ENCODE assay signal across 1 cellular context in genomic region chr1:202163281-202164270, GRCh38.
TF ChIP-seq lines count a peak whose summit lies in the region.

No MANE protein-coding gene starts in this region.

TF ChIP-seq in H1, 55 proteins besides CTCF, POLR2A, EP300 and RAD21:
- TF ChIP-seq TCF12 (IDR thresholded peaks at IDR 0.05; ENCODE audit: low read depth, low read length) (no peak), MAFK (IDR thresholded peaks at IDR 0.05; ENCODE audit: low read depth, low read length) (no peak), CTBP2 (IDR thresholded peaks at IDR 0.05; ENCODE audit: borderline replicate concordance, insufficient read depth, insufficient read length, low read length) (no peak), MAX (IDR thresholded peaks at IDR 0.05) (no peak), E2F6 (IDR thresholded peaks at IDR 0.05) (no peak), CREB1 (IDR thresholded peaks at IDR 0.05) (no peak), HDAC2 (IDR thresholded peaks at IDR 0.05; ENCODE audit: borderline replicate concordance in 1 of 2, low read depth in 2 of 2, low read length in 2 of 2) (no peak), USF2 (IDR thresholded peaks at IDR 0.05; ENCODE audit: low read length) (no peak), KDM4A (IDR thresholded peaks at IDR 0.05; ENCODE audit: low read depth, low read length, severe bottlenecking) (no peak)
